In the genomic region with DNA sequence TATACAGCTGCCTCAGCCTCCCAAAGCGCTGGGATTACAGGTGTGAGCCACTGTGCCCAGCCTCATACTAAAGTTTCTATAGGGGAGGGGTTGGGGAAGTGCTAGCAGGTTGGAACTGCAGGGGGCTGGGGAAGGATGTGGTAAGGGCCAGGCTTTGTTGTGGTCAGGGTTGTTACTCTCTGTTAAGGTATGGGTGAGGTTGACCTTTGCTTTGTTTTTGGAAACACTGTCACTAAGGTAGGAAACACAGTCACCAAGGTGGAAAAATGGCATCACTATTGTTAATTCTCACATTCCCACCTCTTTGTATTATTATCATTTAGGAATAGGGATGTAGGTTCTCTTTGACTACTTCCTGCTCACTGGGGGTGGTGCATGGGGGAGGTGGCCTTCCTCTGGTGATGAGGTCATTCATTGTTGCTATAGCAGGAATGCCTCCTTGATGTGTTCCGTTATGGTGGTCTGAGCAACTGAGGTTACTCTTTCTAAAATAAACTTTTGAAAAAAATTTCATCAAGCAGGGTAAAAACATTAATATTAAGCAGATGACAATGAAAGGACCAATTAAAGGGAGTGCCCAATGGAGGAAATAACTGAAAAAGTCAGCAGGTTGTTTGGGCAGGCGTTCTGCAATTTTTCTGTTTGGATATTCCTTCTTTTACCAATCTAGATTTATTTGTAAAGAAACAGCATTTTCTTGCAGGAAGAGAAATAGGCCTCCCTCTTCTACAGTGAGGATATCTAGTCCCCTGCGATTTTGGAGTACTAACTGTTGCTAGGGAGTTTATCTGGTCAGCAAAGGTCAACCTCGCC, we compare ENCODE assay signal across 12 cellular contexts.
A peak's percentile ranks its signal among the peaks of the same experiment; 100 is the strongest.
DNase-seq lines count a peak whose midpoint lies in the region; ATAC-seq and TF ChIP-seq lines count a peak whose summit lies in the region.
"Had no signal": no experiment of that assay in that cellular context is flagged by ENCODE, and none has a peak within 500 bp of the region (broad histone marks: within the 10 kb centered on the region; RNA-seq: fewer than 3 reads in every experiment).

No MANE protein-coding gene starts in this region.

- no peak for TF ChIP-seq CTCF in KMS-11 (conservative IDR thresholded peaks at IDR 0.05; ENCODE audit: low read depth, low read length)

- H4K20me1 ChIP-seq in KMS-11 (ENCODE audit: insufficient read depth) (no peaks in the 10 kb centered on the region), GM23248 (ENCODE audit: insufficient read depth) (no peaks in the 10 kb centered on the region)

- no peaks in the 10 kb centered on the region for H3K9me3 ChIP-seq in GM23248 (ENCODE audit: low read depth)
- H3K9me3 ChIP-seq: right atrium auricular region, SJCRH30 had no signal

- peaks cover 4 to 10% of the 10 kb centered on the region in 2 donors for H3K9me3 Mint-ChIP-seq in activated naive CD4-positive, alpha-beta T cell treated with anti-CD3 and anti-CD28 coated beads, Interleukin-2, amount 50 U/mL, for 72 hours
- peaks cover 2% of the 10 kb centered on the region for H3K9me3 Mint-ChIP-seq in stimulated activated effector memory CD8-positive, alpha-beta T cell treated with anti-CD3 and anti-CD28 coated beads, Interleukin-12 subunit alpha, Interleukin-12 subunit beta, amount 100 ng/mL, for 72 hours

- peak; percentile 97 to 98 for ATAC-seq in activated naive CD4-positive, alpha-beta T cell treated with anti-CD3 and anti-CD28 coated beads, Interleukin-2, amount 50 U/mL, for 72 hours
- peak; percentile 84 for ATAC-seq in stimulated activated effector memory CD8-positive, alpha-beta T cell treated with anti-CD3 and anti-CD28 coated beads, Interleukin-12 subunit alpha, Interleukin-12 subunit beta, amount 100 ng/mL, for 72 hours

- H3K4me2 ChIP-seq in KMS-11: 0 out of 2 replicates have a peak overlapping the region, but pooled peaks have one; percentile 2
- no peak overlapping the region for H3K4me2 ChIP-seq in GM23248 (ENCODE audit: unreplicated experiment)

- H3K9ac ChIP-seq in KMS-11 (no peak overlapping the region), GM23248 (no peak overlapping the region)

- H3K4me1 ChIP-seq in KMS-11 (ENCODE audit: low read depth, poor library complexity, severe bottlenecking) (peaks cover 11% of the 10 kb centered on the region), GM23248 (ENCODE audit: insufficient read depth) (no peaks in the 10 kb centered on the region)
- H3K4me1 ChIP-seq: right atrium auricular region, SJCRH30 had no signal

- H3K27ac ChIP-seq in KMS-11 (no peak overlapping the region), GM23248 (no peak overlapping the region)
- H3K27ac ChIP-seq: right atrium auricular region, SJCRH30 had no signal

- H3K27me3 ChIP-seq in KMS-11 (ENCODE audit: insufficient read depth, low read depth) (no peaks in the 10 kb centered on the region), GM23248 (replicated peaks; ENCODE audit: insufficient read depth) (no peaks in the 10 kb centered on the region)
- H3K27me3 ChIP-seq: right atrium auricular region, SJCRH30 had no signal

- no peaks in the 10 kb centered on the region for H3K9me2 ChIP-seq in GM23248 (ENCODE audit: insufficient read depth)

- in situ Hi-C loops in GM23248 (cut with MboI): no loop called here

- H3K36me3 ChIP-seq in KMS-11 (ENCODE audit: insufficient read depth) (no peaks in the 10 kb centered on the region), GM23248 (ENCODE audit: low read depth) (no peaks in the 10 kb centered on the region)
- H3K36me3 ChIP-seq: right atrium auricular region, SJCRH30 had no signal

- H3K27ac Mint-ChIP-seq in activated naive CD4-positive, alpha-beta T cell treated with anti-CD3 and anti-CD28 coated beads, Interleukin-2, amount 50 U/mL, for 72 hours: peak overlapping the region; percentile 72 to 80
- peak overlapping the region; percentile 44 for H3K27ac Mint-ChIP-seq in stimulated activated effector memory CD8-positive, alpha-beta T cell treated with anti-CD3 and anti-CD28 coated beads, Interleukin-12 subunit alpha, Interleukin-12 subunit beta, amount 100 ng/mL, for 72 hours
- H3K27ac Mint-ChIP-seq: brain, IgD-negative memory B cell had no signal

- H3K79me2 ChIP-seq in KMS-11 (ENCODE audit: insufficient read depth, low read depth): no peaks in the 10 kb centered on the region
- no peaks in the 10 kb centered on the region for H3K79me2 ChIP-seq in GM23248 (ENCODE audit: insufficient read depth)

- H2AFZ ChIP-seq in KMS-11 (ENCODE audit: low read depth) (no peak overlapping the region), GM23248 (no peak overlapping the region)

- 87 to 91% methylated on average over 5 of the region's 5 CpGs for WGBS in GM23248 (ENCODE audit: low coverage in 1 of 2, low lambda C conversion rate in 2 of 2, missing lambda C conversion rate in 2 of 2), 2 experiments

- H3K4me3 ChIP-seq in KMS-11 (IDR thresholded peaks at IDR 0.05; ENCODE audit: insufficient read depth, low read depth, low read length) (no peak overlapping the region), GM23248 (no peak overlapping the region)
- H3K4me3 ChIP-seq: right atrium auricular region, SJCRH30 had no signal

- peaks cover 7% of the 10 kb centered on the region for H3K4me1 Mint-ChIP-seq in stimulated activated effector memory CD8-positive, alpha-beta T cell treated with anti-CD3 and anti-CD28 coated beads, Interleukin-12 subunit alpha, Interleukin-12 subunit beta, amount 100 ng/mL, for 72 hours

- no peak overlapping the region for H3K4me3 Mint-ChIP-seq in stimulated activated effector memory CD8-positive, alpha-beta T cell treated with anti-CD3 and anti-CD28 coated beads, Interleukin-12 subunit alpha, Interleukin-12 subunit beta, amount 100 ng/mL, for 72 hours
- H3K4me3 Mint-ChIP-seq: brain had no signal

- H3F3A ChIP-seq in GM23248 (ENCODE audit: insufficient read depth): no peaks in the 10 kb centered on the region

- peaks cover 5 to 6% of the 10 kb centered on the region in 2 donors for H3K36me3 Mint-ChIP-seq in activated naive CD4-positive, alpha-beta T cell treated with anti-CD3 and anti-CD28 coated beads, Interleukin-2, amount 50 U/mL, for 72 hours
- no peaks in the 10 kb centered on the region for H3K36me3 Mint-ChIP-seq in stimulated activated effector memory CD8-positive, alpha-beta T cell treated with anti-CD3 and anti-CD28 coated beads, Interleukin-12 subunit alpha, Interleukin-12 subunit beta, amount 100 ng/mL, for 72 hours

- DNase-seq in activated T-cell treated with anti-CD3 and anti-CD28 coated beads for 24 hours (ENCODE audit: low read depth) (peak; percentile 25), activated T-cell treated with anti-CD3 and anti-CD28 coated beads for 4 hours (no peak), NCI-H82 (lab: John Stamatoyannopoulos, UW) (no peak), GM23248 (no peak), RKO (ENCODE audit: low spot score) (no peak)
- peak; percentile 65 to 79 for DNase-seq in activated naive CD4-positive, alpha-beta T cell treated with anti-CD3 and anti-CD28 coated beads, Interleukin-2, amount 50 U/mL, for 72 hours (ENCODE audit: low spot score in 2 of 2)
- peak in 1 of 2 donors; percentile 55 for DNase-seq in stimulated activated effector memory CD8-positive, alpha-beta T cell treated with anti-CD3 and anti-CD28 coated beads, Interleukin-12 subunit alpha, Interleukin-12 subunit beta, amount 100 ng/mL, for 72 hours (ENCODE audit: low spot score in 2 of 2)
- DNase-seq: SJCRH30 had no signal

Comparison
In these comparisons a context has a peak if more than half of its experiments do, and no peak if none do; other contexts are left out.
1. DNase-seq: peak in activated T-cell treated with anti-CD3 and anti-CD28 coated beads for 24 hours (single experiment) and activated naive CD4-positive, alpha-beta T cell treated with anti-CD3 and anti-CD28 coated beads, Interleukin-2, amount 50 U/mL, for 72 hours (2 of 2); none in activated T-cell treated with anti-CD3 and anti-CD28 coated beads for 4 hours (single experiment), NCI-H82 (single experiment), GM23248 (single experiment) and RKO (single experiment).